Comparison of ENCODE assay signal across 9 cellular contexts in genomic region chr7:135168489-135169140, GRCh38. TPM values are rescaled to one million over a fixed set of nuclear protein-coding genes. Genes with fewer than 3 reads are reported as not detected.
DNase-seq lines count a peak whose midpoint lies in the region; ATAC-seq, FAIRE-seq and TF ChIP-seq lines count a peak whose summit lies in the region.
"Had no signal": no experiment of that assay in that cellular context is flagged by ENCODE, and none has a peak within 500 bp of the region (broad histone marks: within the 10 kb centered on the region; RNA-seq: fewer than 3 reads in every experiment).

No MANE protein-coding gene starts in this region.

- no peaks in the 10 kb centered on the region for H3K27me3 ChIP-seq in PC-3 (ENCODE audit: low read length)

- H3K4me3 ChIP-seq in GM08714 (ENCODE audit: low read length) (peak overlapping the region; percentile 90; the same call in 1 of the 2 replicates), PC-3 (ENCODE audit: low read length) (no peak overlapping the region), skin epidermis (no peak overlapping the region)

- TF ChIP-seq CTCF in PC-3 (conservative IDR thresholded peaks at IDR 0.05; ENCODE audit: low read depth, low read length) = no peak
- TF ChIP-seq CTCF in endothelial cell (IDR thresholded peaks at IDR 0.05; ENCODE audit: unreplicated experiment) = no peak

- H3K4me2 ChIP-seq in PC-3 (ENCODE audit: low read length) = peak overlapping the region; percentile 97

- ATAC-seq in PC-3 (no peak), GM21423 (IDR thresholded peaks at IDR 0.05; ENCODE audit: unreplicated experiment) (no peak)

- no peak for DNase-seq in PC-3
- DNase-seq in endothelial cell (ENCODE audit: low spot score) = no peak
- DNase-seq in NCI-H510A treated with DMSO at 0.1 percent for 48 hours (lab: John Stamatoyannopoulos, UW) = no peak
- DNase-seq in urothelium cell line (ENCODE audit: low spot score) = no peak
- no peak for DNase-seq in hepatic stellate cell (ENCODE audit: low spot score)
- DNase-seq: retina had no signal

- H3K79me2 ChIP-seq in PC-3 (ENCODE audit: low read length) = peaks cover 27% of the 10 kb centered on the region

- H3K4me3 Mint-ChIP-seq in endothelial cell (ENCODE audit: unreplicated experiment) = peak overlapping the region; percentile 95

- H3K9me3 Mint-ChIP-seq in endothelial cell (ENCODE audit: unreplicated experiment) = no peaks in the 10 kb centered on the region

- POLR2A ChIA-PET in PC-3 (lab: Charles Lee; ENCODE audit: unreplicated experiment) = no interaction called here

- peak overlapping the region; percentile 64 for H3K27ac Mint-ChIP-seq in endothelial cell (ENCODE audit: unreplicated experiment)

- CTCF ChIA-PET in PC-3 (lab: Charles Lee) = no interaction called here

- no peak overlapping the region for H3K9ac ChIP-seq in PC-3 (ENCODE audit: low read length)

- peaks cover 38% of the 10 kb centered on the region for H3K36me3 ChIP-seq in PC-3 (ENCODE audit: low read depth, low read length)

- peaks cover 48% of the 10 kb centered on the region for H3K36me3 Mint-ChIP-seq in endothelial cell (ENCODE audit: low read depth, unreplicated experiment)

- H3K9me3 ChIP-seq in PC-3 (ENCODE audit: low read length) = no peaks in the 10 kb centered on the region

- H3K27ac ChIP-seq in PC-3 (ENCODE audit: low read length) (no peak overlapping the region), skin epidermis (peak overlapping the region in 15 of 21 experiments; percentile 2 to 99 (median 97))

- H3K4me1 ChIP-seq in PC-3 (ENCODE audit: insufficient read depth, low read length) = peaks cover 13% of the 10 kb centered on the region

- no peaks in the 10 kb centered on the region for H3F3A ChIP-seq in PC-3 (ENCODE audit: low read length, unreplicated experiment)

- H4K20me1 ChIP-seq in PC-3 (ENCODE audit: low read length) = no peaks in the 10 kb centered on the region

- no peak overlapping the region for H2AFZ ChIP-seq in PC-3 (ENCODE audit: low read length)

- BruUV-seq in PC-3 (replicated peaks; lab: Mats Ljungman, UMichigan) = no TSS peak

- intact Hi-C loops in PC-3 (cut with micrococcal nuclease) = no loop called here

- H3K4me1 Mint-ChIP-seq in endothelial cell (ENCODE audit: unreplicated experiment) = peaks cover 42% of the 10 kb centered on the region

- H3K9me2 ChIP-seq in PC-3 (replicated peaks; ENCODE audit: low read length) = no peaks in the 10 kb centered on the region

- H3K27me3 Mint-ChIP-seq in endothelial cell (ENCODE audit: unreplicated experiment) = peaks cover 29% of the 10 kb centered on the region

- no peak for FAIRE-seq in urothelium cell line (lab: Jason Lieb, UNC)

RNA-seq across cellular contexts. Expression of gene CYREN, which starts 1.9 kb away (rescaled TPM):
- total RNA-seq in PC-3 (2014; rRNA removed) (48.2 and 66.8 TPM in 2 replicates), endothelial cell (ENCODE audit: unreplicated experiment) (38.1 TPM)

RNA-seq across cellular contexts. Expression of gene TMEM140, which starts 20.7 kb away (rescaled TPM):
- total RNA-seq in PC-3 (2014; rRNA removed) (0.52 TPM in 1 of 2 replicates, not detected in the other), endothelial cell (ENCODE audit: unreplicated experiment) (not detected)

RNA-seq across cellular contexts. Expression of gene WDR91, which starts 42.7 kb away (rescaled TPM):
- total RNA-seq in PC-3 (2014; rRNA removed) (12.3 and 23.0 TPM in 2 replicates), endothelial cell (ENCODE audit: unreplicated experiment) (11.5 TPM)
